Comparison of ENCODE assay signal across 8 cellular contexts in the genomic region with DNA sequence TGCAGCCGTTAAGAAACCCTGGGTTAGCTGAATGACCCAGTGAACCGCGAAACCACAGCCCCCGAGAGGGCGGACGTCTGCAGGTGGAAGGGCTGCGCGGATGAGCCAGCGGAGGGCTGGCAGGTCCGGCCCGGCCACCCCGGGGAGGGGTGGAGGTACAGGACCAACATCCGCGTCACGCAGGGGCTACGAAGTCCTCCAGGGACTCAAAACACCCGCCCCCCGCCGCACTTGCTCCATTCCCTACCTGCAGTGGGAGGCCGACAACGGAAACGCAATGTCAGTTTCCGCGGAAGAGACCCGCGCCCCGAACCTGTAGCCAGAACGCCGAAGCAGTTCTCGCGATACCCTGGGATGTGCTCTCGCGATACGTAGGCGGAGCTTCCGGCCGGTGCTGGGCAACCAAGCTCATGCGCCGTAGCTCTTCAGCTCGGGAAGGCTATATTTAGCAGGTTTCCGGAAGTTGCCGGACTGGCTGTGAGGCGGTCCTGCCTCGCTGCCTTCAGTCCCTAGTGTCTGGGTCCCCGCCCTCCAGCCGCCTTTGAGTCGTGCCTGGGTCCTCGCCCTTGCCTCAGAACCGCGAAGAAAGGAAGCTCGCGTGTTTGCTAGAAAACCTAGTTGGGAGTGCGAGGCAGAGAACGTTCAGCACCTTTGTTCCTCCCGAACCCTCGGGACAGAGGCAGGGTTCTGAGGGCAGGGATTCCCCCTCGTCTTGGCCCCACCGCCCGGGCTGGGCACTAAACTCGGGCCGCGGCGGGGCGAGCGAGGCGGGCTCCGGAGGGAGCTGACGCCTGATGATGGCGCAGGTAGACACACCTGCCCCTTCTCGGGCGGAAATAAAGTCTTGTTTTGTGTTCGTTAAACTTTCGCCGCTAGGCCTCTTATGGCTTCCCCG. TPM values are rescaled to one million over a fixed set of nuclear protein-coding genes. Genes with fewer than 3 reads are reported as not detected.
DNase-seq lines count a peak whose midpoint lies in the region; ATAC-seq, FAIRE-seq and TF ChIP-seq lines count a peak whose summit lies in the region.

TSS of gene OFD1 (plus strand) at position 471 of the 895 bp plus-strand sequence. CDS start at position 795, 324 bp downstream.
TSS of gene TRAPPC2 (minus strand) at position 343 of the 895 bp plus-strand sequence. CDS start 14,657 bp downstream, outside the sequence.

- peak within 1 kb of the TSS; percentile 87 to 98 for H3K27ac Mint-ChIP-seq in natural killer cell

- no peaks in the 10 kb centered on the region for H3K9me2 ChIP-seq in Loucy (replicated peaks; ENCODE audit: low read depth, low read length)

- peak; percentile 90 to 98 (median 92) for ATAC-seq in natural killer cell

- peaks cover 5% of the 10 kb centered on the region for H3K36me3 Mint-ChIP-seq in natural killer cell

- peaks cover 37 to 61% of the 10 kb centered on the region in 2 donors for H3K4me1 Mint-ChIP-seq in natural killer cell

- peaks cover 62% of the 10 kb centered on the region for H3K79me2 ChIP-seq in Loucy (ENCODE audit: insufficient read depth, low read length)

- H3K4me2 ChIP-seq in Loucy (ENCODE audit: low read depth, low read length, poor library complexity, severe bottlenecking), result peak within 1 kb of the TSS; percentile 90

- no peaks in the 10 kb centered on the region for H3F3A ChIP-seq in Loucy (ENCODE audit: low read depth)

- H3K9ac ChIP-seq in Loucy (ENCODE audit: low read depth, low read length, poor library complexity, severe bottlenecking), result peak within 1 kb of the TSS; percentile 98

- H3K9me3 ChIP-seq in Loucy (ENCODE audit: insufficient read depth, low read depth, low read length), result no peaks in the 10 kb centered on the region

- peaks cover 12% of the 10 kb centered on the region for H4K20me1 ChIP-seq in Loucy (ENCODE audit: insufficient read depth, low read length, poor library complexity, severe bottlenecking)

- H3K36me3 ChIP-seq in Loucy (ENCODE audit: insufficient read depth, low read length), result no peaks in the 10 kb centered on the region

- no peaks in the 10 kb centered on the region for H3K27me3 Mint-ChIP-seq in natural killer cell (ENCODE audit: low read depth in 2 of 2)

- intact Hi-C loops in natural killer cell (cut with micrococcal nuclease), result loop anchor here (1.0 kb wide), 2 partner anchors 18 to 45 kb away; partner anchors contain the start of gene RAB9A

- H3K9me3 Mint-ChIP-seq in natural killer cell, result no peaks in the 10 kb centered on the region

- H3K4me3 ChIP-seq in Loucy (ENCODE audit: low read length, poor library complexity, severe bottlenecking), result peak within 1 kb of the TSS; percentile 93

- DNase-seq in ELF-1 (ENCODE audit: low read depth, low spot score) (peak; percentile 99), H54 (ENCODE audit: insufficient read length, low spot score) (peak; percentile 51), fibroblast of peridontal ligament (ENCODE audit: extremely low read depth) (peak; percentile 93), natural killer cell (peak; percentile 83)
- peak; percentile 85 for DNase-seq in activated T-helper 9 cell treated with anti-CD3 and anti-CD28 coated beads, Interleukin-2, amount 50 U/mL, for 16 hours (ENCODE audit: low read depth)
- DNase-seq in stimulated activated naive CD4-positive, alpha-beta T cell treated with Interleukin-2 at 50 U/mL for 16 hours (lab: John Stamatoyannopoulos, UW), result peak; percentile 87

- peak within 1 kb of the TSS; percentile 99 for H3K4me3 Mint-ChIP-seq in natural killer cell

- FAIRE-seq in H54 (lab: Jason Lieb, UNC), result peak; percentile 69

- H2AFZ ChIP-seq in Loucy (ENCODE audit: low read length), result peak within 1 kb of the TSS; percentile 75

- no peak for TF ChIP-seq CTCF in Loucy (conservative IDR thresholded peaks at IDR 0.05; ENCODE audit: low read length)
- TF ChIP-seq CTCF in natural killer cell (IDR thresholded peaks at IDR 0.05), result no peak

- H3K27me3 ChIP-seq in Loucy (ENCODE audit: insufficient read depth, low read length, poor library complexity, severe bottlenecking), result no peaks in the 10 kb centered on the region

- H3K4me1 ChIP-seq in Loucy (ENCODE audit: insufficient read depth, low read length, poor library complexity, severe bottlenecking), result peaks cover 21% of the 10 kb centered on the region

- TF ChIP-seq POLR2A in H54 (IDR thresholded peaks at IDR 0.05; ENCODE audit: low read depth, low read length), result peak; percentile 65
- TF ChIP-seq POLR2A in Raji (IDR thresholded peaks at IDR 0.05; ENCODE audit: insufficient read depth, low read depth, low read length), result peak; percentile 70

RNA-seq across cellular contexts. Expression of gene OFD1, which starts in this region (rescaled TPM):
- total RNA-seq in natural killer cell, result 10 to 100 TPM; 62.8 to 77.6 (median 74.9) TPM

RNA-seq across cellular contexts. Expression of gene TRAPPC2, which starts in this region (rescaled TPM):
- 10 to 100 TPM; 24.2 to 63.3 (median 42.4) TPM for total RNA-seq in natural killer cell

Comparison
In these comparisons a context has a peak if more than half of its experiments do, and no peak if none do; other contexts are left out.
1. Peak in every context shown above with its lines: DNase-seq, ATAC-seq and H3K4me3 ChIP-seq.